16 cellular contexts compared by ENCODE assay signal in the genomic region with DNA sequence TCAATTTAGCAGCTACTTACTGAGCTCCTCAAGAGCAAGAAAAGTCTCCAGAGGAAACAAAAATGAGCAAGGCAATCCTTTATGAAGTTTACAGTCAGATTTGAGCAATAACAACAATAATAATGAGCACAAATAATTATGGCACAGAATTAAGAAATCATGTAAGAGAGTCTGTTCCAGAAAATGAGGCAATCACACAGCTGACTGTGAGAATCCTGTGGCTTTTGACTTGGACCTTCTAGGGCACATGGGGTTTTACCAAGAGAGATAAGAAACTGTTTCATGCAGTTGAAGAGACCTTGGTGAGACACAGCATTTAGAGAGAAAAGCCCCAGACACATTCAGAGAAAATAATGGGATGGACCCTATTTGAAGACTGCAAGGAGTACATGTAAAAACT.
"Had no signal": no experiment of that assay in that cellular context is flagged by ENCODE, and none has a peak within 500 bp of the region (broad histone marks: within the 10 kb centered on the region; RNA-seq: fewer than 3 reads in every experiment).

No MANE protein-coding gene starts in this region.

- H3K27me3 ChIP-seq: ascending aorta, gastrocnemius medialis, heart right ventricle, thyroid gland had no signal

- H3K4me1 ChIP-seq: ascending aorta, gastrocnemius medialis, parathyroid adenoma, thyroid gland had no signal

- H3K27ac ChIP-seq: ascending aorta, gastrocnemius medialis, heart right ventricle, parathyroid adenoma, thyroid gland had no signal

- H3K9ac ChIP-seq: parathyroid adenoma had no signal

- H3K36me3 ChIP-seq: ascending aorta, gastrocnemius medialis, heart right ventricle, thyroid gland had no signal

- H3K9me3 ChIP-seq: ascending aorta, gastrocnemius medialis, heart right ventricle, thyroid gland had no signal

- H3K4me3 ChIP-seq: ascending aorta, gastrocnemius medialis, heart right ventricle, lung, thyroid gland had no signal

- H2AFZ ChIP-seq: parathyroid adenoma had no signal

- DNase-seq: activated CD4-positive, alpha-beta T cell treated with anti-CD3 and anti-CD28 coated beads, Interleukin-2, amount 50 U/mL, for 4 hours; activated CD4-positive, CD25-positive, alpha-beta regulatory T cell treated with anti-CD3 and anti-CD28 coated beads, Interleukin-2, amount 50 U/mL, for 72 hours; activated naive CD4-positive, alpha-beta T cell treated with Interleukin-2 at 50 U/mL for 16 hours; activated T-cell treated with anti-CD3 and anti-CD28 coated beads for 4 hours; gastrocnemius medialis; heart right ventricle; left cardiac atrium; midbrain; stimulated activated CD4-positive, alpha-beta T cell treated with anti-CD3 and anti-CD28 coated beads, Interleukin-12 subunit alpha, Interleukin-12 subunit beta, amount 100 ng/mL, for 4 hours; stimulated activated CD4-positive, alpha-beta T cell treated with anti-CD3 and anti-CD28 coated beads, Interleukin-2, amount 100 ng/mL, for 24 hours; T-cell; T-helper 9 cell had no signal

- ATAC-seq: gastrocnemius medialis, heart right ventricle, left cardiac atrium, T-cell had no signal
